Comparison of ENCODE assay signal across 1 cellular context in genomic region chr1:145871994-145872411, GRCh38.
TF ChIP-seq lines count a peak whose summit lies in the region.

No MANE protein-coding gene starts in this region.

TF ChIP-seq in HepG2, 621 proteins besides CTCF, POLR2A, EP300 and RAD21 (continues in another document):
- TF ChIP-seq, protein P1, sequence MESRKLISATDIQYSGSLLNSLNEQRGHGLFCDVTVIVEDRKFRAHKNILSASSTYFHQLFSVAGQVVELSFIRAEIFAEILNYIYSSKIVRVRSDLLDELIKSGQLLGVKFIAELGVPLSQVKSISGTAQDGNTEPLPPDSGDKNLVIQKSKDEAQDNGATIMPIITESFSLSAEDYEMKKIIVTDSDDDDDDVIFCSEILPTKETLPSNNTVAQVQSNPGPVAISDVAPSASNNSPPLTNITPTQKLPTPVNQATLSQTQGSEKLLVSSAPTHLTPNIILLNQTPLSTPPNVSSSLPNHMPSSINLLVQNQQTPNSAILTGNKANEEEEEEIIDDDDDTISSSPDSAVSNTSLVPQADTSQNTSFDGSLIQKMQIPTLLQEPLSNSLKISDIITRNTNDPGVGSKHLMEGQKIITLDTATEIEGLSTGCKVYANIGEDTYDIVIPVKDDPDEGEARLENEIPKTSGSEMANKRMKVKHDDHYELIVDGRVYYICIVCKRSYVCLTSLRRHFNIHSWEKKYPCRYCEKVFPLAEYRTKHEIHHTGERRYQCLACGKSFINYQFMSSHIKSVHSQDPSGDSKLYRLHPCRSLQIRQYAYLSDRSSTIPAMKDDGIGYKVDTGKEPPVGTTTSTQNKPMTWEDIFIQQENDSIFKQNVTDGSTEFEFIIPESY (CRISPR knock-in tag; IDR thresholded peaks at IDR 0.05), result peak; percentile 83
- TF ChIP-seq FOSL1 (CRISPR knock-in tag; IDR thresholded peaks at IDR 0.05; ENCODE audit: borderline replicate concordance) (no peak), DBP (CRISPR knock-in tag; IDR thresholded peaks at IDR 0.05; ENCODE audit: not compliant biosample characterization) (no peak), ZFX (CRISPR knock-in tag; IDR thresholded peaks at IDR 0.05; ENCODE audit: low read depth) (no peak), ZNF772 (CRISPR knock-in tag; IDR thresholded peaks at IDR 0.05) (no peak), ZC3H13 (CRISPR knock-in tag; IDR thresholded peaks at IDR 0.05) (no peak), GMEB2 (CRISPR knock-in tag; IDR thresholded peaks at IDR 0.05; ENCODE audit: low read depth) (no peak), FOXA1 (IDR thresholded peaks at IDR 0.05) (no peak), FOXA1 (CRISPR knock-in tag; IDR thresholded peaks at IDR 0.05) (no peak), ELK4 (CRISPR knock-in tag; IDR thresholded peaks at IDR 0.05; ENCODE audit: borderline replicate concordance) (no peak), BCLAF1 (IDR thresholded peaks at IDR 0.05) (no peak), ZNF354B (CRISPR knock-in tag; IDR thresholded peaks at IDR 0.05) (no peak), ATF2 (CRISPR knock-in tag; IDR thresholded peaks at IDR 0.05) (no peak), CERS6 (CRISPR knock-in tag; IDR thresholded peaks at IDR 0.05) (no peak), ZNF747 (CRISPR knock-in tag; IDR thresholded peaks at IDR 0.05; ENCODE audit: borderline replicate concordance) (no peak), ZFYVE20 (CRISPR knock-in tag; IDR thresholded peaks at IDR 0.05; ENCODE audit: borderline replicate concordance, low read depth) (no peak), ZBED4 (CRISPR knock-in tag; IDR thresholded peaks at IDR 0.05; ENCODE audit: borderline replicate concordance) (no peak), BHLHE40 (IDR thresholded peaks at IDR 0.05; ENCODE audit: low read length) (no peak), ZBTB38 (CRISPR knock-in tag; IDR thresholded peaks at IDR 0.05) (0 out of 2 replicates have a peak, but pooled peaks have one; percentile 35), ATF1 (CRISPR knock-in tag; IDR thresholded peaks at IDR 0.05) (no peak)
- TF ChIP-seq, protein P2, sequence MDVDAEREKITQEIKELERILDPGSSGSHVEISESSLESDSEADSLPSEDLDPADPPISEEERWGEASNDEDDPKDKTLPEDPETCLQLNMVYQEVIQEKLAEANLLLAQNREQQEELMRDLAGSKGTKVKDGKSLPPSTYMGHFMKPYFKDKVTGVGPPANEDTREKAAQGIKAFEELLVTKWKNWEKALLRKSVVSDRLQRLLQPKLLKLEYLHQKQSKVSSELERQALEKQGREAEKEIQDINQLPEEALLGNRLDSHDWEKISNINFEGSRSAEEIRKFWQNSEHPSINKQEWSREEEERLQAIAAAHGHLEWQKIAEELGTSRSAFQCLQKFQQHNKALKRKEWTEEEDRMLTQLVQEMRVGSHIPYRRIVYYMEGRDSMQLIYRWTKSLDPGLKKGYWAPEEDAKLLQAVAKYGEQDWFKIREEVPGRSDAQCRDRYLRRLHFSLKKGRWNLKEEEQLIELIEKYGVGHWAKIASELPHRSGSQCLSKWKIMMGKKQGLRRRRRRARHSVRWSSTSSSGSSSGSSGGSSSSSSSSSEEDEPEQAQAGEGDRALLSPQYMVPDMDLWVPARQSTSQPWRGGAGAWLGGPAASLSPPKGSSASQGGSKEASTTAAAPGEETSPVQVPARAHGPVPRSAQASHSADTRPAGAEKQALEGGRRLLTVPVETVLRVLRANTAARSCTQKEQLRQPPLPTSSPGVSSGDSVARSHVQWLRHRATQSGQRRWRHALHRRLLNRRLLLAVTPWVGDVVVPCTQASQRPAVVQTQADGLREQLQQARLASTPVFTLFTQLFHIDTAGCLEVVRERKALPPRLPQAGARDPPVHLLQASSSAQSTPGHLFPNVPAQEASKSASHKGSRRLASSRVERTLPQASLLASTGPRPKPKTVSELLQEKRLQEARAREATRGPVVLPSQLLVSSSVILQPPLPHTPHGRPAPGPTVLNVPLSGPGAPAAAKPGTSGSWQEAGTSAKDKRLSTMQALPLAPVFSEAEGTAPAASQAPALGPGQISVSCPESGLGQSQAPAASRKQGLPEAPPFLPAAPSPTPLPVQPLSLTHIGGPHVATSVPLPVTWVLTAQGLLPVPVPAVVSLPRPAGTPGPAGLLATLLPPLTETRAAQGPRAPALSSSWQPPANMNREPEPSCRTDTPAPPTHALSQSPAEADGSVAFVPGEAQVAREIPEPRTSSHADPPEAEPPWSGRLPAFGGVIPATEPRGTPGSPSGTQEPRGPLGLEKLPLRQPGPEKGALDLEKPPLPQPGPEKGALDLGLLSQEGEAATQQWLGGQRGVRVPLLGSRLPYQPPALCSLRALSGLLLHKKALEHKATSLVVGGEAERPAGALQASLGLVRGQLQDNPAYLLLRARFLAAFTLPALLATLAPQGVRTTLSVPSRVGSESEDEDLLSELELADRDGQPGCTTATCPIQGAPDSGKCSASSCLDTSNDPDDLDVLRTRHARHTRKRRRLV (CRISPR knock-in tag; IDR thresholded peaks at IDR 0.05), result no peak
- TF ChIP-seq, protein P3, sequence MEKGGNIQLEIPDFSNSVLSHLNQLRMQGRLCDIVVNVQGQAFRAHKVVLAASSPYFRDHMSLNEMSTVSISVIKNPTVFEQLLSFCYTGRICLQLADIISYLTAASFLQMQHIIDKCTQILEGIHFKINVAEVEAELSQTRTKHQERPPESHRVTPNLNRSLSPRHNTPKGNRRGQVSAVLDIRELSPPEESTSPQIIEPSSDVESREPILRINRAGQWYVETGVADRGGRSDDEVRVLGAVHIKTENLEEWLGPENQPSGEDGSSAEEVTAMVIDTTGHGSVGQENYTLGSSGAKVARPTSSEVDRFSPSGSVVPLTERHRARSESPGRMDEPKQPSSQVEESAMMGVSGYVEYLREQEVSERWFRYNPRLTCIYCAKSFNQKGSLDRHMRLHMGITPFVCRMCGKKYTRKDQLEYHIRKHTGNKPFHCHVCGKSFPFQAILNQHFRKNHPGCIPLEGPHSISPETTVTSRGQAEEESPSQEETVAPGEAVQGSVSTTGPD (CRISPR knock-in tag; IDR thresholded peaks at IDR 0.05), result no peak
- TF ChIP-seq, protein P4, sequence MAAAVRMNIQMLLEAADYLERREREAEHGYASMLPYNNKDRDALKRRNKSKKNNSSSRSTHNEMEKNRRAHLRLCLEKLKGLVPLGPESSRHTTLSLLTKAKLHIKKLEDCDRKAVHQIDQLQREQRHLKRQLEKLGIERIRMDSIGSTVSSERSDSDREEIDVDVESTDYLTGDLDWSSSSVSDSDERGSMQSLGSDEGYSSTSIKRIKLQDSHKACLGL (CRISPR knock-in tag; IDR thresholded peaks at IDR 0.05), result no peak
